ENCODE assay signal across 8 cellular contexts in the genomic region with DNA sequence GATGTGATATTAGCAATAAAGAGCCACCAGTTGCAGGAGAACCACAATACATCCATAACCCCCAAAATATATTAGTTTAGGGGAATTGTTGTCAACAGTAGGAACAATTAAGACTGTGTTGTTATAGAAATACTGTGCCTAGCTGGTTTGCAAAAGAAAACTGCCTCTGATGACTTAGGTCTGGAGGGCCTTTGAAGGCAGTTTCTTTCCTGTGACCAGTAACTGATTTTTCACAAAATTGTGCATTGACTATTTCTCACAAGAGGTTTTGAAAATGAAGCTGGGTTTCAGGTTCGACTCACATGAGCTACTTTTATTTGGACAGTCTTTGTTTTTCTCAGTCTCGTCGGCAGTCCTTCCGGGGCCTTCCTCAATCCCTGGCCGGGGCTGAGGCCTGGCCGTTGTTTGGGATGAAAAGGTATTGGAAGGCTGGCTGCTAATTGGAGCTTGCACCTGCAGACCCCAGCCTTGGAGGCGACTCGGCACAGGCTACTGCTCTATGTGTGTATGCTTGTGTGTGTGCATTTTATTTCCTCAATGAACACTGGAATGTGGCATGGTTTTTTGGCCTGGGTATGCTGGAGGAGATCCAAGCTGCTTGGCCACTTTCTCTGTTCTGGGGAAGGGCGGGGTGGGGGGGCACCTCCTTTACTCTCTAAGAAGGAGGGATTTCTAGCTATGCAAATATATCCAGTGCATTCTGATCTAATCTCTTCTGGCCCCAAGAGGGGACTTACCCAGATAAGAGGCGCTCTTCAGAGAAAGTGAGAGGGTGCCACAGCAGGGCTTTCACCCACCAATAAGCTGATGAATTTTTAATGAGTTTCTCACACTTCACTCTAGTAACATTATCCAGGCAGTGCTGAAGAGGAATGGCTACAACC. TPM values are rescaled to one million over a fixed set of nuclear protein-coding genes. Genes with fewer than 3 reads are reported as not detected.
DNase-seq lines count a peak whose midpoint lies in the region; ATAC-seq, FAIRE-seq and TF ChIP-seq lines count a peak whose summit lies in the region.

No MANE protein-coding gene starts in this region.

- in situ Hi-C loops in GM12878 (cut with MboI), result loop anchor here (10.0 kb wide), 1 partner anchor 64 kb away; no protein-coding TSS in a partner anchor

- CTCF ChIA-PET in GM12878 (lab: Yijun Ruan, JAX), result interaction anchor here (0.5 to 7.4 kb wide), 11 partner anchors 13 to 624 kb away, joined by 3 to 86 read pairs (median 5); no protein-coding TSS in a partner anchor

- H3K9ac ChIP-seq in GM12878 (ENCODE audit: control insufficient read depth, insufficient read depth, low read length) (no peak overlapping the region), smooth muscle cell (ENCODE audit: low read depth) (no peak overlapping the region)

- peak; percentile 47 for FAIRE-seq in GM12878 (lab: Jason Lieb, UNC)

- H3K27ac ChIP-seq in GM12878 (ENCODE audit: control insufficient read depth, insufficient read depth) (peak overlapping the region; percentile 68), smooth muscle cell (ENCODE audit: low read depth) (no peak overlapping the region)

- H3K4me3 Mint-ChIP-seq in CD14-positive monocyte, result no peak overlapping the region

- ATAC-seq in GM19468 (IDR thresholded peaks at IDR 0.05; ENCODE audit: extremely low read depth, unreplicated experiment) (peak; percentile 67), HG03280 (IDR thresholded peaks at IDR 0.05; ENCODE audit: unreplicated experiment) (peak; percentile 79), GM12878 (peak; percentile 89)

- H3K79me2 ChIP-seq in GM12878 (ENCODE audit: control insufficient read depth, insufficient read depth, low read length) (no peaks in the 10 kb centered on the region), smooth muscle cell (ENCODE audit: low read depth) (no peaks in the 10 kb centered on the region)

- no peak for TF ChIP-seq CTCF in GM12864 (IDR thresholded peaks at IDR 0.05; ENCODE audit: low read depth, low read length, missing control alignments)
- TF ChIP-seq CTCF in GM12878 (IDR thresholded peaks at IDR 0.05 in 2 of 3, conservative IDR thresholded peaks at IDR 0.05 in 1 of 3; ENCODE audit: control insufficient read depth in 2 of 3, extremely low read depth in 1 of 3, insufficient read depth in 1 of 3, low read depth in 3 of 3, low read length in 3 of 3), result no peak
- no peak for TF ChIP-seq CTCF in CD14-positive monocyte (IDR thresholded peaks at IDR 0.05)
- no peak for TF ChIP-seq CTCF in smooth muscle cell (IDR thresholded peaks at IDR 0.05; ENCODE audit: borderline replicate concordance, insufficient read depth, poor library complexity, severe bottlenecking)

- H3K4me3 ChIP-seq in GM12864 (ENCODE audit: low read depth, low read length) (no peak overlapping the region), GM12878 (no peak overlapping the region), smooth muscle cell (no peak overlapping the region)

- TF ChIP-seq EP300 in GM12878 (IDR thresholded peaks at IDR 0.05; ENCODE audit: borderline replicate concordance in 1 of 2, control insufficient read depth in 1 of 2, low read depth in 2 of 2, low read length in 2 of 2), result peak in 1 of 2 experiments; percentile 27; a peak in 1 of 4 replicates

- H3F3A ChIP-seq in smooth muscle cell (ENCODE audit: low read depth), result no peaks in the 10 kb centered on the region

- H3K4me1 ChIP-seq in GM12878 (ENCODE audit: control insufficient read depth, insufficient read depth, low read length), result peaks cover 19% of the 10 kb centered on the region; the same call in 1 of the 2 replicates
- H3K4me1 ChIP-seq in smooth muscle cell (ENCODE audit: low read depth), result no peaks in the 10 kb centered on the region

- POLR2A ChIA-PET in GM12878 (lab: Charles Lee), result interaction anchor here (0.6 to 5.5 kb wide), 15 partner anchors 10 to 402 kb away, joined by 3 to 46 read pairs (median 4); no protein-coding TSS in a partner anchor

- H4K20me1 ChIP-seq in GM12878 (ENCODE audit: control insufficient read depth, insufficient read depth) (no peaks in the 10 kb centered on the region), smooth muscle cell (ENCODE audit: low read depth) (no peaks in the 10 kb centered on the region)

- H3K9me3 ChIP-seq in GM12878 (replicated peaks; ENCODE audit: control insufficient read depth, insufficient read depth, low read length) (no peaks in the 10 kb centered on the region; the same call in 2 of the 3 replicates), smooth muscle cell (replicated peaks; ENCODE audit: low read depth) (no peaks in the 10 kb centered on the region)

- SMC1A ChIA-PET in GM12878 (lab: Charles Lee; ENCODE audit: uncharacterized antibody, unreplicated experiment), result interaction anchor here (0.8 to 9.2 kb wide), 27 partner anchors 9 to 163 kb away, joined by 3 to 108 read pairs (median 6); no protein-coding TSS in a partner anchor

- H3K27me3 Mint-ChIP-seq in CD14-positive monocyte (ENCODE audit: low read depth in 3 of 3), result peaks cover 0 to 4% (median 3%) of the 10 kb centered on the region in 3 donors

- intact Hi-C loops in GM12878 (cut with micrococcal nuclease; ENCODE audit: unreplicated experiment), result loop anchor here (2.0 to 5.0 kb wide), 2 partner anchors 34 to 62 kb away; no protein-coding TSS in a partner anchor
- intact Hi-C loops in CD14-positive monocyte (cut with micrococcal nuclease), result no loop called here

- WGBS in GM12878 (ENCODE audit: insufficient coverage, insufficient replicate concordance, low lambda C conversion rate, missing lambda C conversion rate), result 24% methylated on average over 10 of the region's 10 CpGs
- 80% methylated on average over 10 of the region's 10 CpGs for WGBS in smooth muscle cell (ENCODE audit: low lambda C conversion rate)

- RAD21 ChIA-PET in GM12878 (lab: Charles Lee; ENCODE audit: unreplicated experiment), result interaction anchor here (0.6 to 7.2 kb wide), 32 partner anchors 8 to 441 kb away, joined by 3 to 145 read pairs (median 5); a partner anchor contains a TSS

- H2AFZ ChIP-seq in GM12878 (ENCODE audit: control insufficient read depth, low read depth, low read length), result no peak overlapping the region; the same call in 1 of the 2 replicates
- H2AFZ ChIP-seq in smooth muscle cell (ENCODE audit: low read depth), result no peak overlapping the region

- no peaks in the 10 kb centered on the region for H3K27me3 ChIP-seq in GM12878 (replicated peaks in 1 of 2; ENCODE audit: control insufficient read depth in 2 of 2, insufficient read depth in 2 of 2, low read length in 1 of 2)
- no peaks in the 10 kb centered on the region for H3K27me3 ChIP-seq in smooth muscle cell (ENCODE audit: low read depth)

- no peak for TF ChIP-seq POLR2A in GM12878 (IDR thresholded peaks at IDR 0.05; ENCODE audit: low read depth, low read length)

- TSS peak; percentile 43 for BruUV-seq in GM12878 (replicated peaks; lab: Mats Ljungman, UMichigan)

- H3K4me2 ChIP-seq in GM12878 (ENCODE audit: control insufficient read depth, insufficient read depth) (peak overlapping the region; percentile 82), smooth muscle cell (no peak overlapping the region)

- TF ChIP-seq RAD21 in GM12878 (IDR thresholded peaks at IDR 0.05; ENCODE audit: insufficient read depth, low read depth, low read length), result no peak

- H3K36me3 ChIP-seq in GM12878 (ENCODE audit: control insufficient read depth in 2 of 2, insufficient read depth in 2 of 2, low read length in 1 of 2) (no peaks in the 10 kb centered on the region), smooth muscle cell (ENCODE audit: low read depth) (no peaks in the 10 kb centered on the region)

- H3K4me1 Mint-ChIP-seq in CD14-positive monocyte, result peaks cover 10% of the 10 kb centered on the region

- DNase-seq in GM12864 (ENCODE audit: low read depth) (peak; percentile 19), GM12878 (ENCODE audit: low read depth, low spot score) (peak; percentile 76), CD14-positive monocyte (ENCODE audit: low spot score) (no peak), smooth muscle cell (lab: John Stamatoyannopoulos, UW; ENCODE audit: unreplicated experiment) (no peak), NCI-H69 (lab: John Stamatoyannopoulos, UW) (no peak)
- DNase-seq in activated CD4-positive, CD25-positive, alpha-beta regulatory T cell treated with anti-CD3 and anti-CD28 coated beads, Interleukin-2, amount 50 U/mL, for 72 hours, result no peak

- H3K9me3 Mint-ChIP-seq in CD14-positive monocyte, result no peaks in the 10 kb centered on the region

- no peaks in the 10 kb centered on the region for H3K36me3 Mint-ChIP-seq in CD14-positive monocyte

- H3K27ac Mint-ChIP-seq in CD14-positive monocyte, result no peak overlapping the region

TF ChIP-seq in GM12878, 131 proteins besides CTCF, POLR2A, EP300 and RAD21 (continues in another document):
- no peak for TF ChIP-seq KDM1A (IDR thresholded peaks at IDR 0.05; ENCODE audit: borderline replicate concordance)
- TF ChIP-seq SIX5 (IDR thresholded peaks at IDR 0.05; ENCODE audit: low read depth, low read length, severe bottlenecking), result no peak
- TF ChIP-seq RCOR1 (conservative IDR thresholded peaks at IDR 0.05; ENCODE audit: low read depth, low read length), result no peak
- peak; percentile 42 for TF ChIP-seq SMAD1 (IDR thresholded peaks at IDR 0.05; ENCODE audit: low read depth, partially characterized antibody)
- TF ChIP-seq TCF7 (IDR thresholded peaks at IDR 0.05; ENCODE audit: borderline replicate concordance), result no peak; the same call in 1 of the 2 replicates
- peak; percentile 57; the same call in 1 of the 2 replicates for TF ChIP-seq NFIC (IDR thresholded peaks at IDR 0.05; ENCODE audit: low read depth, low read length)
- no peak for TF ChIP-seq LARP7 (IDR thresholded peaks at IDR 0.05)
- TF ChIP-seq CHD1 (IDR thresholded peaks at IDR 0.05; ENCODE audit: low read depth, low read length), result no peak

RNA-seq across cellular contexts. Expression of a gene that starts 49.5 kb away (rescaled TPM):
- total RNA-seq in GM12878 (2013; cell fraction: nucleolus; rRNA removed), result 1.5 and 1.6 TPM in 2 replicates
- total RNA-seq in GM12878 (2014; rRNA removed) (1.4 and 2.2 TPM in 2 replicates), GM12878 (2014; rRNA removed; fragmentation: Illumina TruSeq; extraction: Trizol) (0.92 and 1.0 TPM in 2 replicates), GM12878 (2021) (1.4 and 1.5 TPM in 2 replicates), smooth muscle cell (4.3 and 4.6 TPM in 2 replicates)
- polyA plus RNA-seq in GM12878 (2011; ENCODE audit: low read depth), result 0.26 TPM
- polyA plus RNA-seq in GM12878 (2011; rRNA removed) (0.53 and 0.81 TPM in 2 replicates), GM12878 (2014; fragmentation: Illumina TruSeq; extraction: Trizol) (1.1 and 1.3 TPM in 2 replicates), GM12878 (2014; fragmentation: Nextera tagmentation; extraction: Ambion mirVana) (1 to 10 TPM in 1 of 2 experiments, under 1 TPM in 1; 0.88 to 1.2 TPM), GM12878 (2014; rRNA removed) (0.53 and 1.1 TPM in 2 replicates), GM12878 (2016; fragmentation: Nextera tagmentation; extraction: Ambion mirVana) (under 1 TPM; 0.72 to 0.79 TPM), CD14-positive monocyte (under 1 TPM; 0.09 to 0.13 TPM), smooth muscle cell (2.3 and 3.5 TPM in 2 replicates)
- polyA plus RNA-seq in GM12878 (2011; cell fraction: cytosol; rRNA removed), result 0.76 and 1.0 TPM in 2 replicates
- 2.3 and 2.7 TPM in 2 replicates for polyA plus RNA-seq in GM12878 (2011; cell fraction: nucleus; rRNA removed)
- polyA plus RNA-seq in GM12878 (2012), result 0.30 and 0.73 TPM in 2 replicates
- 0.98 and 3.6 TPM in 2 replicates for polyA minus RNA-seq in GM12878 (2011; rRNA and poly(A)+ RNA removed)
- polyA minus RNA-seq in GM12878 (2011; cell fraction: cytosol; rRNA and poly(A)+ RNA removed), result 1.3 TPM in 1 of 2 replicates, not detected in the other
- polyA minus RNA-seq in GM12878 (2011; cell fraction: nucleus; rRNA and poly(A)+ RNA removed), result 0.73 and 1.1 TPM in 2 replicates

Comparison
In these comparisons a context has a peak if more than half of its experiments do, and no peak if none do; other contexts are left out.
1. DNase-seq: peak in GM12864 (single experiment) and GM12878 (single experiment); none in CD14-positive monocyte (single experiment), activated CD4-positive, CD25-positive, alpha-beta regulatory T cell treated with anti-CD3 and anti-CD28 coated beads, Interleukin-2, amount 50 U/mL, for 72 hours (single experiment), smooth muscle cell (single experiment) and NCI-H69 (single experiment).
2. Peak in every context shown above with its lines, with median percentiles within 50 percentile points of each other: ATAC-seq.